In genomic region chr5:61626639-61627282, GRCh38 we compare ENCODE assay signal across 9 cellular contexts.
A peak's percentile ranks its signal among the peaks of the same experiment; 100 is the strongest.
DNase-seq lines count a peak whose midpoint lies in the region; ATAC-seq and TF ChIP-seq lines count a peak whose summit lies in the region.
"Had no signal": no experiment of that assay in that cellular context is flagged by ENCODE, and none has a peak within 500 bp of the region (broad histone marks: within the 10 kb centered on the region; RNA-seq: fewer than 3 reads in every experiment).

No MANE protein-coding gene starts in this region.

- H3K9me3 ChIP-seq in body of pancreas (no peaks in the 10 kb centered on the region), HAP-1 (no peaks in the 10 kb centered on the region)

- no peak for TF ChIP-seq POLR2A in body of pancreas (IDR thresholded peaks at IDR 0.05)

- peak overlapping the region; percentile 86 for H3K27ac ChIP-seq in cingulate gyrus (ENCODE audit: low read depth, low read length)
- peak overlapping the region in 2 of 4 donors; percentile 74 to 78 for H3K27ac ChIP-seq in body of pancreas

- H3K4me1 ChIP-seq in body of pancreas, result peaks cover 12% of the 10 kb centered on the region
- peaks cover 15% of the 10 kb centered on the region for H3K4me1 ChIP-seq in HAP-1

- H3K9me3 Mint-ChIP-seq in natural killer cell, result no peaks in the 10 kb centered on the region

- DNase-seq in CD1c-positive myeloid dendritic cell (ENCODE audit: extremely low spot score) (peak; percentile 90), natural killer cell (no peak), body of pancreas (no peak), HAP-1 (ENCODE audit: low spot score in 2 of 2) (no peak), NCI-H510A treated with DMSO at 0.1 percent for 48 hours (lab: John Stamatoyannopoulos, UW) (no peak), activated gamma-delta T cell treated with Interleukin-2 at 50 U/mL for 16 hours (no peak)
- DNase-seq: DMS53 had no signal

- WGBS in body of pancreas, 2 donors, result 68 to 75% methylated on average over 9 to 10 of the region's 10 CpGs

- intact Hi-C loops in natural killer cell (cut with micrococcal nuclease) (no loop called here), body of pancreas (cut with DNase I) (no loop called here)

- H3K4me3 ChIP-seq in body of pancreas, result no peak overlapping the region
- no peak overlapping the region for H3K4me3 ChIP-seq in HAP-1

- H3K36me3 ChIP-seq in body of pancreas (replicated peaks in 1 of 2; ENCODE audit: insufficient read depth in 1 of 2, low read depth in 2 of 2), result no peaks in the 10 kb centered on the region
- H3K36me3 ChIP-seq in HAP-1 (replicated peaks), result no peaks in the 10 kb centered on the region

- in situ Hi-C loops in HAP-1 (cut with MboI; ENCODE audit: low sequenced_read_pairs), result no loop called here

- no peak for TF ChIP-seq CTCF in natural killer cell (IDR thresholded peaks at IDR 0.05)
- no peak for TF ChIP-seq CTCF in body of pancreas (IDR thresholded peaks at IDR 0.05)

- H3K27ac Mint-ChIP-seq in natural killer cell, result no peak overlapping the region

- no peaks in the 10 kb centered on the region for H3K36me3 Mint-ChIP-seq in natural killer cell

- peak overlapping the region; percentile 60 for H3K4me3 Mint-ChIP-seq in natural killer cell

- ATAC-seq in HG02759 (IDR thresholded peaks at IDR 0.05; ENCODE audit: unreplicated experiment) (peak; percentile 46), natural killer cell (peak in 1 of 3 donors; percentile 21), body of pancreas (no peak)

- peaks cover 39 to 51% of the 10 kb centered on the region in 2 donors for H3K27me3 Mint-ChIP-seq in natural killer cell (ENCODE audit: low read depth in 2 of 2)

- H3K27me3 ChIP-seq in body of pancreas (no peaks in the 10 kb centered on the region), HAP-1 (ENCODE audit: low read depth) (no peaks in the 10 kb centered on the region)

- peaks cover 0 to 19% of the 10 kb centered on the region in 2 donors for H3K4me1 Mint-ChIP-seq in natural killer cell
